Comparison of ENCODE assay signal across 8 cellular contexts in the genomic region with DNA sequence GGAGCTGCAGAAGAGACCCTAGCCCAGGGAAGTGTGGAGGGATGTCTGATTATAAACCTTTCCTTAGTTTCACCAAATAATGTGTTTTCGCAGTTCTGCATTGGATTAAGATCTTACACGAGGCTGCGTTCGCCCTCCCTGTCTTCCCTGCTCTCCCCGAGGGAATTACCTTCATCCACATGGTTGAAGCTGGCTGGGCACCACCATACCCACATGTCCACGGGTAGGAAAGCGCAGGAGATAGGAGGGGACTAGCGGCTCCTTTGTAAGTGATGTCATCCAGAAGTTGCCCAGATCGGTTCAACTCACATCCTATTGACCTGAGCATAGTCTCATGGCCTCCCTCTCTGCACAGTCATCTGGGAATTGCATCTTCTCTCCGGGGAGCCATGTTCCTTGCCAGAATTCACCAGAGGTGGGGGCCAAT. TPM values are rescaled to one million over a fixed set of nuclear protein-coding genes. Genes with fewer than 3 reads are reported as not detected.
DNase-seq lines count a peak whose midpoint lies in the region; ATAC-seq and TF ChIP-seq lines count a peak whose summit lies in the region.

No MANE protein-coding gene starts in this region.

- no peak overlapping the region for H2AFZ ChIP-seq in mesenchymal stem cell (ENCODE audit: low read depth, low read length)

- H3K4me3 ChIP-seq in SJSA1, result peak overlapping the region; percentile 92
- peak overlapping the region; percentile 70 to 95 for H3K4me3 ChIP-seq in mesenchymal stem cell (ENCODE audit: insufficient read depth in 1 of 2, low read depth in 1 of 2, low read length in 2 of 2)
- H3K4me3 ChIP-seq in upper lobe of right lung, result peak overlapping the region; percentile 83

- DNase-seq in D341Med (ENCODE audit: low spot score), result peak; percentile 70
- DNase-seq in HT-29 (ENCODE audit: low spot score), result peak; percentile 40
- peak; percentile 39 to 59 for DNase-seq in SJSA1 (ENCODE audit: low read depth in 1 of 2, low spot score in 2 of 2)
- peak; percentile 74 for DNase-seq in mesenchymal stem cell
- DNase-seq in upper lobe of right lung, result no peak
- DNase-seq in posterior vena cava (ENCODE audit: low spot score), result no peak

- ATAC-seq in upper lobe of right lung (no peak), HG02884 (IDR thresholded peaks at IDR 0.05; ENCODE audit: unreplicated experiment) (no peak)

- no peak overlapping the region for H2AK5ac ChIP-seq in mesenchymal stem cell (ENCODE audit: low read length, severe bottlenecking)

- no peak for TF ChIP-seq CTCF in upper lobe of right lung (IDR thresholded peaks at IDR 0.05)

- H3K36me3 ChIP-seq in SJSA1 (peaks cover 44% of the 10 kb centered on the region), mesenchymal stem cell (ENCODE audit: control insufficient read depth in 1 of 2, insufficient read depth in 2 of 2, low read depth in 1 of 2, low read length in 2 of 2) (peaks cover 11 to 24% of the 10 kb centered on the region in 2 experiments), upper lobe of right lung (no peaks in the 10 kb centered on the region)

- H3K23ac ChIP-seq in mesenchymal stem cell (ENCODE audit: low read length in 2 of 2), result no peak overlapping the region

- peaks cover 17% of the 10 kb centered on the region for H3K79me1 ChIP-seq in mesenchymal stem cell (replicated peaks; ENCODE audit: low read length, poor library complexity, severe bottlenecking)

- H3K9ac ChIP-seq in mesenchymal stem cell (ENCODE audit: low read length), result peak overlapping the region; percentile 95

- H3K27ac ChIP-seq in SJSA1, result no peak overlapping the region
- peak overlapping the region; percentile 61 for H3K27ac ChIP-seq in mesenchymal stem cell (ENCODE audit: low read length, poor library complexity, severe bottlenecking)
- H3K27ac ChIP-seq in upper lobe of right lung, result peak overlapping the region; percentile 85

- H3K14ac ChIP-seq in mesenchymal stem cell (ENCODE audit: low read length in 2 of 2), result no peak overlapping the region

- H3K4me1 ChIP-seq in SJSA1 (replicated peaks), result peaks cover 17% of the 10 kb centered on the region
- peaks cover 6% of the 10 kb centered on the region for H3K4me1 ChIP-seq in mesenchymal stem cell (ENCODE audit: control insufficient read depth, insufficient read depth, low read depth, low read length)
- peaks cover 18% of the 10 kb centered on the region for H3K4me1 ChIP-seq in upper lobe of right lung

- no peaks in the 10 kb centered on the region for H3K9me3 Mint-ChIP-seq in dendritic cell treated with granulocyte-macrophage colony-stimulating factor and Interleukin-4, amounts not matched to agents 40 ng/mL and 50 ng/mL, for 4 days

- H3K4me2 ChIP-seq in mesenchymal stem cell (ENCODE audit: low read length, poor library complexity, severe bottlenecking), result peak overlapping the region; percentile 71

- H2BK15ac ChIP-seq in mesenchymal stem cell (ENCODE audit: low read depth, poor library complexity, severe bottlenecking), result no peak overlapping the region

- H3K36me3 Mint-ChIP-seq in dendritic cell treated with granulocyte-macrophage colony-stimulating factor and Interleukin-4, amounts not matched to agents 40 ng/mL and 50 ng/mL, for 4 days (ENCODE audit: low read depth), result peaks cover 54% of the 10 kb centered on the region

- H3K9me3 ChIP-seq in SJSA1 (replicated peaks) (no peaks in the 10 kb centered on the region), mesenchymal stem cell (ENCODE audit: control insufficient read depth, low read length) (no peaks in the 10 kb centered on the region), upper lobe of right lung (no peaks in the 10 kb centered on the region)

- H3K4ac ChIP-seq in mesenchymal stem cell (ENCODE audit: low read depth in 1 of 2, low read length in 2 of 2), result peak overlapping the region in 1 of 2 experiments; percentile 13

- H4K91ac ChIP-seq in mesenchymal stem cell (ENCODE audit: low read length), result no peak overlapping the region

- peak overlapping the region; percentile 96 for H3K4me3 Mint-ChIP-seq in dendritic cell treated with granulocyte-macrophage colony-stimulating factor and Interleukin-4, amounts not matched to agents 40 ng/mL and 50 ng/mL, for 4 days

- H4K8ac ChIP-seq in mesenchymal stem cell (ENCODE audit: low read length), result no peak overlapping the region

- peak overlapping the region; percentile 27 for H2BK120ac ChIP-seq in mesenchymal stem cell (ENCODE audit: low read depth, low read length)

- H2BK5ac ChIP-seq in mesenchymal stem cell (ENCODE audit: low read depth, low read length, poor library complexity, severe bottlenecking), result no peak overlapping the region

- WGBS in mesenchymal stem cell, result 2% methylated on average over 10 of the region's 10 CpGs

- H3K18ac ChIP-seq in mesenchymal stem cell (ENCODE audit: low read depth in 1 of 2, low read length in 2 of 2), result peak overlapping the region in 1 of 2 experiments; percentile 31

- H3K4me1 Mint-ChIP-seq in dendritic cell treated with granulocyte-macrophage colony-stimulating factor and Interleukin-4, amounts not matched to agents 40 ng/mL and 50 ng/mL, for 4 days (ENCODE audit: low read depth), result peaks cover 59% of the 10 kb centered on the region

- H3K27me3 ChIP-seq in SJSA1 (replicated peaks) (no peaks in the 10 kb centered on the region), mesenchymal stem cell (ENCODE audit: control insufficient read depth in 1 of 2, insufficient read depth in 1 of 2, low read length in 2 of 2) (no peaks in the 10 kb centered on the region), upper lobe of right lung (no peaks in the 10 kb centered on the region)

- H2BK12ac ChIP-seq in mesenchymal stem cell (ENCODE audit: low read length in 2 of 2), result no peak overlapping the region

- intact Hi-C loops in dendritic cell treated with granulocyte-macrophage colony-stimulating factor and Interleukin-4, amounts not matched to agents 40 ng/mL and 50 ng/mL, for 4 days (cut with micrococcal nuclease), result loop anchor here (2.0 kb wide), 1 partner anchor 60 kb away; the partner anchor contains the start of gene POLR1B
- intact Hi-C loops in upper lobe of right lung (cut with DNase I), result no loop called here
- intact Hi-C loops in posterior vena cava (cut with DNase I), result loop anchor here in 1 of 2 donors (10.0 kb wide), 1 partner anchor 92 kb away; no protein-coding TSS in a partner anchor

- H3K27ac Mint-ChIP-seq in dendritic cell treated with granulocyte-macrophage colony-stimulating factor and Interleukin-4, amounts not matched to agents 40 ng/mL and 50 ng/mL, for 4 days, result peak overlapping the region; percentile 92

- H3K27me3 Mint-ChIP-seq in dendritic cell treated with granulocyte-macrophage colony-stimulating factor and Interleukin-4, amounts not matched to agents 40 ng/mL and 50 ng/mL, for 4 days, result peaks cover 6% of the 10 kb centered on the region

RNA-seq across cellular contexts. Expression of gene TTL, which starts 1.1 kb away (rescaled TPM):
- total RNA-seq in HT-29 (2014; rRNA removed; shearing (Covaris generic)), result 9.4 and 10.4 TPM in 2 replicates
- 33.7 and 47.7 TPM in 2 replicates for total RNA-seq in SJSA1 (2014; rRNA removed; shearing (Covaris generic))
- polyA plus RNA-seq in mesenchymal stem cell (2013, experiment 1 of 2), result 28.0 TPM
- 27.8 TPM for polyA plus RNA-seq in mesenchymal stem cell (2013, experiment 2 of 2)
- total RNA-seq in upper lobe of right lung, result 45.4 TPM
- 10 to 100 TPM; 33.5 to 42.3 TPM for total RNA-seq in posterior vena cava

RNA-seq across cellular contexts. Expression of gene RGPD8, which starts 49.6 kb away (rescaled TPM):
- 2.5 and 3.3 TPM in 2 replicates for total RNA-seq in HT-29 (2014; rRNA removed; shearing (Covaris generic))
- total RNA-seq in SJSA1 (2014; rRNA removed; shearing (Covaris generic)), result 1.4 and 5.5 TPM in 2 replicates
- polyA plus RNA-seq in mesenchymal stem cell (2013, experiment 1 of 2), result 2.5 TPM
- polyA plus RNA-seq in mesenchymal stem cell (2013, experiment 2 of 2), result 1.9 TPM
- total RNA-seq in upper lobe of right lung (20.0 TPM), posterior vena cava (10 to 100 TPM; 14.9 to 24.3 TPM)

RNA-seq across cellular contexts. Expression of gene POLR1B, which starts 59.2 kb away (rescaled TPM):
- 33.0 and 33.5 TPM in 2 replicates for total RNA-seq in HT-29 (2014; rRNA removed; shearing (Covaris generic))
- total RNA-seq in SJSA1 (2014; rRNA removed; shearing (Covaris generic)), result 8.0 and 15.1 TPM in 2 replicates
- polyA plus RNA-seq in mesenchymal stem cell (2013, experiment 1 of 2), result 4.4 TPM
- polyA plus RNA-seq in mesenchymal stem cell (2013, experiment 2 of 2), result 3.5 TPM
- total RNA-seq in upper lobe of right lung (22.1 TPM), posterior vena cava (10 to 100 TPM; 11.4 to 12.8 TPM)

Comparison
In these comparisons a context has a peak if more than half of its experiments do, and no peak if none do; other contexts are left out.
1. DNase-seq: peak in D341Med (single experiment), HT-29 (single experiment), SJSA1 (2 of 2) and mesenchymal stem cell (single experiment); none in upper lobe of right lung (single experiment) and posterior vena cava (single experiment).
2. Peak in every context shown above with its lines, with median percentiles within 50 percentile points of each other: H3K4me3 ChIP-seq.